ENCODE assay signal across 19 cellular contexts in the genomic region with DNA sequence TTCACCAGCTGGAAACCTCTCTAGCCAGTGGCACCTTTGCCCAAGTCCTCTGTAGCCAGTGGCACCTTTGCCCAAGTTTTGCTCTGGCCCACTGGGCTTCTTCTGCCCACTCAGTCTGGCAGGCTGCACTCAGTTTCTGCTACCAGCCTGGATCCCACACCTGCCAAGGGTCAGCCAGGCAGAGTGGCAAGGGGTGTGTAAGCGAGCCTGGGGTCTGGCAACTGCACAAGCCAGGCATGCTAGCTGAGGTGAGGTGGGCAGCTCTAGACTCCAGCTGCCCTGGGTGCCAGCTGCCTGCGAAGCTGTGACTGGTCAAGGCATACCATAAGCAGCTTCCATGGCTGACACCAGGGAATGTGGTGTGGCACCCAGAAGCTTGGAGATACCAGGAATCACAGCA.
A peak's percentile ranks its signal among the peaks of the same experiment; 100 is the strongest.
DNase-seq lines count a peak whose midpoint lies in the region; ATAC-seq and TF ChIP-seq lines count a peak whose summit lies in the region.
"Had no signal": no experiment of that assay in that cellular context is flagged by ENCODE, and none has a peak within 500 bp of the region (broad histone marks: within the 10 kb centered on the region; RNA-seq: fewer than 3 reads in every experiment).

No MANE protein-coding gene starts in this region.

- H3K36me3 Mint-ChIP-seq in stimulated activated memory B cell treated with anti-CD40 and anti-IgM and Interleukin-4, amounts not matched to agents 10 μg/mL and 1 μg/mL and 100 μg/mL, for 72 hours, result no peaks in the 10 kb centered on the region
- H3K36me3 Mint-ChIP-seq: CD4-positive, CD25-positive, alpha-beta regulatory T cell; CD8-positive, alpha-beta T cell had no signal

- H3K4me1 ChIP-seq in mesenchymal stem cell (ENCODE audit: control insufficient read depth, insufficient read depth, low read depth, low read length), result peaks cover 2% of the 10 kb centered on the region
- H3K4me1 ChIP-seq in neuronal stem cell (ENCODE audit: control insufficient read depth in 2 of 2, insufficient read depth in 1 of 2, low read depth in 1 of 2, low read length in 2 of 2), result no peaks in the 10 kb centered on the region
- no peaks in the 10 kb centered on the region for H3K4me1 ChIP-seq in upper lobe of right lung
- H3K4me1 ChIP-seq: BLaER1, Caco-2 had no signal

- H3K79me1 ChIP-seq in mesenchymal stem cell (replicated peaks; ENCODE audit: low read length, poor library complexity, severe bottlenecking) (peaks cover 1% of the 10 kb centered on the region), neuronal stem cell (ENCODE audit: low read depth, low read length) (no peaks in the 10 kb centered on the region)

- H3K27me3 Mint-ChIP-seq in stimulated activated memory B cell treated with anti-CD40 and anti-IgM and Interleukin-4, amounts not matched to agents 10 μg/mL and 1 μg/mL and 100 μg/mL, for 72 hours, result no peaks in the 10 kb centered on the region
- H3K27me3 Mint-ChIP-seq: B cell; CD4-positive, CD25-positive, alpha-beta regulatory T cell had no signal

- no peaks in the 10 kb centered on the region for H3K4me1 Mint-ChIP-seq in stimulated activated memory B cell treated with anti-CD40 and anti-IgM and Interleukin-4, amounts not matched to agents 10 μg/mL and 1 μg/mL and 100 μg/mL, for 72 hours
- H3K4me1 Mint-ChIP-seq: B cell; CD4-positive, CD25-positive, alpha-beta regulatory T cell had no signal

- no peak overlapping the region for H3K27ac Mint-ChIP-seq in stimulated activated memory B cell treated with anti-CD40 and anti-IgM and Interleukin-4, amounts not matched to agents 10 μg/mL and 1 μg/mL and 100 μg/mL, for 72 hours
- H3K27ac Mint-ChIP-seq: B cell; CD4-positive, CD25-positive, alpha-beta regulatory T cell; CD8-positive, alpha-beta T cell had no signal

- H2BK12ac ChIP-seq in mesenchymal stem cell (ENCODE audit: low read length in 2 of 2) (no peak overlapping the region), neuronal stem cell (ENCODE audit: low read length) (no peak overlapping the region)

- H3K27me3 ChIP-seq in mesenchymal stem cell (ENCODE audit: control insufficient read depth in 1 of 2, insufficient read depth in 1 of 2, low read length in 2 of 2), result no peaks in the 10 kb centered on the region
- H3K27me3 ChIP-seq in neuronal stem cell (ENCODE audit: control insufficient read depth in 3 of 3, insufficient read depth in 3 of 3, low read depth in 1 of 3, low read length in 3 of 3), result peaks cover 0 to 2% (median 0%) of the 10 kb centered on the region in 3 experiments
- no peaks in the 10 kb centered on the region for H3K27me3 ChIP-seq in upper lobe of right lung
- H3K27me3 ChIP-seq: BLaER1 had no signal

- H3K4ac ChIP-seq in mesenchymal stem cell (ENCODE audit: low read depth in 1 of 2, low read length in 2 of 2) (no peak overlapping the region), neuronal stem cell (ENCODE audit: low read length) (no peak overlapping the region)

- H3K14ac ChIP-seq in mesenchymal stem cell (ENCODE audit: low read length in 2 of 2) (no peak overlapping the region), neuronal stem cell (ENCODE audit: low read length) (peak overlapping the region; percentile 3)

- H3K18ac ChIP-seq in mesenchymal stem cell (ENCODE audit: low read depth in 1 of 2, low read length in 2 of 2), result no peak overlapping the region
- H3K18ac ChIP-seq in neuronal stem cell (ENCODE audit: low read length), result peak overlapping the region; percentile 62

- TF ChIP-seq CTCF in upper lobe of right lung (IDR thresholded peaks at IDR 0.05), result no peak

- H2AK5ac ChIP-seq in mesenchymal stem cell (ENCODE audit: low read length, severe bottlenecking) (peak overlapping the region; percentile 31), neuronal stem cell (ENCODE audit: low read depth, low read length) (no peak overlapping the region)

- intact Hi-C loops in upper lobe of right lung (cut with DNase I), result no loop called here

- no peak overlapping the region for H2BK15ac ChIP-seq in mesenchymal stem cell (ENCODE audit: low read depth, poor library complexity, severe bottlenecking)
- no peak overlapping the region for H2BK15ac ChIP-seq in neuronal stem cell (ENCODE audit: low read length)

- DNase-seq in mesenchymal stem cell (no peak), neuronal stem cell (ENCODE audit: low spot score) (no peak), upper lobe of right lung (peak; percentile 44), ACHN (no peak), DMS79 (lab: John Stamatoyannopoulos, UW) (no peak), MV-4-11 (lab: John Stamatoyannopoulos, UW) (no peak), DMS79 treated with DMSO at 0.1 percent for 48 hours (lab: John Stamatoyannopoulos, UW) (no peak)
- DNase-seq: Caco-2; CD4-positive, CD25-positive, alpha-beta regulatory T cell; CD8-positive, alpha-beta T cell; DMS153; GF-D8; GM23248; H7; HCEC 1CT had no signal

- H3K4me2 ChIP-seq in mesenchymal stem cell (ENCODE audit: low read length, poor library complexity, severe bottlenecking), result no peak overlapping the region
- no peak overlapping the region for H3K4me2 ChIP-seq in neuronal stem cell (ENCODE audit: insufficient read depth, low read length, poor library complexity, severe bottlenecking)
- H3K4me2 ChIP-seq: BLaER1 had no signal

- H2BK5ac ChIP-seq in mesenchymal stem cell (ENCODE audit: low read depth, low read length, poor library complexity, severe bottlenecking) (no peak overlapping the region), neuronal stem cell (ENCODE audit: low read length) (no peak overlapping the region)

- H3K27ac ChIP-seq in mesenchymal stem cell (ENCODE audit: low read length, poor library complexity, severe bottlenecking), result no peak overlapping the region
- no peak overlapping the region for H3K27ac ChIP-seq in neuronal stem cell (replicated peaks; ENCODE audit: low read length)
- no peak overlapping the region for H3K27ac ChIP-seq in upper lobe of right lung
- H3K27ac ChIP-seq: BLaER1, C4-2B, GM23248 had no signal

- no peak overlapping the region for H3K4me3 Mint-ChIP-seq in stimulated activated memory B cell treated with anti-CD40 and anti-IgM and Interleukin-4, amounts not matched to agents 10 μg/mL and 1 μg/mL and 100 μg/mL, for 72 hours
- H3K4me3 Mint-ChIP-seq: B cell; CD4-positive, CD25-positive, alpha-beta regulatory T cell; CD8-positive, alpha-beta T cell had no signal

- H3K9ac ChIP-seq in mesenchymal stem cell (ENCODE audit: low read length) (no peak overlapping the region), neuronal stem cell (ENCODE audit: low read depth, low read length, poor library complexity) (no peak overlapping the region)
- H3K9ac ChIP-seq: BLaER1, GM23248 had no signal

- H2AFZ ChIP-seq in mesenchymal stem cell (ENCODE audit: low read depth, low read length) (no peak overlapping the region), neuronal stem cell (ENCODE audit: low read length) (no peak overlapping the region)
- H2AFZ ChIP-seq: GM23248 had no signal

- H3K36me3 ChIP-seq in mesenchymal stem cell (ENCODE audit: control insufficient read depth in 1 of 2, insufficient read depth in 2 of 2, low read depth in 1 of 2, low read length in 2 of 2) (peaks cover 0 to 6% of the 10 kb centered on the region in 2 experiments), neuronal stem cell (replicated peaks in 1 of 2; ENCODE audit: control insufficient read depth in 2 of 2, insufficient read depth in 2 of 2, low read length in 2 of 2) (no peaks in the 10 kb centered on the region), upper lobe of right lung (no peaks in the 10 kb centered on the region)
- H3K36me3 ChIP-seq: BLaER1 had no signal

- peak overlapping the region; percentile 34 for H4K91ac ChIP-seq in mesenchymal stem cell (ENCODE audit: low read length)
- no peak overlapping the region for H4K91ac ChIP-seq in neuronal stem cell (ENCODE audit: low read depth, low read length, poor library complexity)

- WGBS in mesenchymal stem cell, result 100% methylated on average over 2 of the region's 2 CpGs
- WGBS in neuronal stem cell (ENCODE audit: extremely low coverage in 2 of 2, insufficient read length in 2 of 2, insufficient replicate concordance in 1 of 2), 2 donors, result no CpG with 5 or more reads among the region's 2 CpGs

- H2BK120ac ChIP-seq in mesenchymal stem cell (ENCODE audit: low read depth, low read length) (no peak overlapping the region), neuronal stem cell (ENCODE audit: low read depth, low read length) (no peak overlapping the region)

- H3K9me3 ChIP-seq in mesenchymal stem cell (ENCODE audit: control insufficient read depth, low read length) (peaks cover 9% of the 10 kb centered on the region), neuronal stem cell (replicated peaks in 1 of 2; ENCODE audit: control insufficient read depth in 2 of 2, insufficient read depth in 1 of 2, low read depth in 1 of 2, low read length in 2 of 2) (no peaks in the 10 kb centered on the region), upper lobe of right lung (no peaks in the 10 kb centered on the region)
- H3K9me3 ChIP-seq: Caco-2 had no signal

- H3K23ac ChIP-seq in mesenchymal stem cell (ENCODE audit: low read length in 2 of 2) (no peak overlapping the region), neuronal stem cell (ENCODE audit: low read depth, low read length, poor library complexity) (no peak overlapping the region)

- H4K8ac ChIP-seq in mesenchymal stem cell (ENCODE audit: low read length) (peak overlapping the region; percentile 23), neuronal stem cell (ENCODE audit: low read depth, low read length) (no peak overlapping the region)

- no peak overlapping the region for H3K4me3 ChIP-seq in mesenchymal stem cell (ENCODE audit: insufficient read depth in 1 of 2, low read depth in 1 of 2, low read length in 2 of 2)
- no peak overlapping the region for H3K4me3 ChIP-seq in neuronal stem cell (ENCODE audit: low read length in 2 of 2)
- H3K4me3 ChIP-seq in upper lobe of right lung, result no peak overlapping the region
- H3K4me3 ChIP-seq: BLaER1, GM23248 had no signal

- no peaks in the 10 kb centered on the region for H3K9me3 Mint-ChIP-seq in stimulated activated memory B cell treated with anti-CD40 and anti-IgM and Interleukin-4, amounts not matched to agents 10 μg/mL and 1 μg/mL and 100 μg/mL, for 72 hours
- H3K9me3 Mint-ChIP-seq: CD8-positive, alpha-beta T cell had no signal

- in situ Hi-C loops in ACHN (cut with HindIII; ENCODE audit: low pct_ligation_motif_present, low pct_unique_long_range_greater_than_20kb, low sequenced_read_pairs), result no loop called here

- peak; percentile 28 for ATAC-seq in stimulated activated memory B cell treated with anti-CD40 and anti-IgM and Interleukin-4, amounts not matched to agents 10 μg/mL and 1 μg/mL and 100 μg/mL, for 72 hours
- ATAC-seq in upper lobe of right lung, result peak; percentile 30
- ATAC-seq: CD8-positive, alpha-beta T cell had no signal
